ENCODE assay signal across 9 cellular contexts in genomic region chr1:228088586-228089498, GRCh38. TPM values are rescaled to one million over a fixed set of nuclear protein-coding genes. Genes with fewer than 3 reads are reported as not detected.
DNase-seq lines count a peak whose midpoint lies in the region; ATAC-seq and TF ChIP-seq lines count a peak whose summit lies in the region.
"Had no signal": no experiment of that assay in that cellular context is flagged by ENCODE, and none has a peak within 500 bp of the region (broad histone marks: within the 10 kb centered on the region; RNA-seq: fewer than 3 reads in every experiment).

No MANE protein-coding gene starts in this region.

- H3K4me1 Mint-ChIP-seq in activated naive CD4-positive, alpha-beta T cell treated with anti-CD3 and anti-CD28 coated beads, Interleukin-2, amount 50 U/mL, for 24 hours, result peaks cover 86% of the 10 kb centered on the region
- peaks cover 79% of the 10 kb centered on the region for H3K4me1 Mint-ChIP-seq in activated naive CD8-positive, alpha-beta T cell treated with anti-CD3 and anti-CD28 coated beads for 36 hours
- H3K4me1 Mint-ChIP-seq in immature natural killer cell (peaks cover 95 to 96% of the 10 kb centered on the region in 2 donors), type B pancreatic cell (ENCODE audit: unreplicated experiment) (peaks cover 43% of the 10 kb centered on the region)

- peak overlapping the region; percentile 80 for H3K4me3 Mint-ChIP-seq in activated naive CD4-positive, alpha-beta T cell treated with anti-CD3 and anti-CD28 coated beads, Interleukin-2, amount 50 U/mL, for 24 hours
- H3K4me3 Mint-ChIP-seq in activated naive CD8-positive, alpha-beta T cell treated with anti-CD3 and anti-CD28 coated beads for 36 hours, result peak overlapping the region; percentile 43
- H3K4me3 Mint-ChIP-seq in immature natural killer cell (peak overlapping the region; percentile 72 to 91 (median 88)), type B pancreatic cell (peak overlapping the region; percentile 64)

- peak overlapping the region; percentile 35 for H3K27ac Mint-ChIP-seq in activated naive CD4-positive, alpha-beta T cell treated with anti-CD3 and anti-CD28 coated beads, Interleukin-2, amount 50 U/mL, for 24 hours
- H3K27ac Mint-ChIP-seq in activated naive CD8-positive, alpha-beta T cell treated with anti-CD3 and anti-CD28 coated beads for 36 hours, result peak overlapping the region; percentile 90
- peak overlapping the region; percentile 90 to 96 (median 94) for H3K27ac Mint-ChIP-seq in immature natural killer cell
- H3K27ac Mint-ChIP-seq in type B pancreatic cell, result peak overlapping the region; percentile 81

- DNase-seq in activated naive CD4-positive, alpha-beta T cell (lab: John Stamatoyannopoulos, UW), result no peak
- DNase-seq in activated naive CD8-positive, alpha-beta T cell treated with anti-CD3 and anti-CD28 coated beads for 36 hours, result no peak
- DNase-seq in immature natural killer cell (no peak), type B pancreatic cell (ENCODE audit: extremely low spot score, unreplicated experiment) (no peak), globus pallidus (ENCODE audit: low spot score) (no peak), DMS53 treated with DMSO at 0.1 percent for 48 hours (lab: John Stamatoyannopoulos, UW; ENCODE audit: unreplicated experiment) (no peak)
- DNase-seq: activated CD4-positive, alpha-beta T cell treated with anti-CD3 and anti-CD28 coated beads for 1 hour had no signal

- ATAC-seq in HG03135 (IDR thresholded peaks at IDR 0.05; ENCODE audit: unreplicated experiment), result no peak

- TF ChIP-seq CTCF in type B pancreatic cell (conservative IDR thresholded peaks at IDR 0.05), result no peak

- H3K36me3 Mint-ChIP-seq in activated naive CD4-positive, alpha-beta T cell treated with anti-CD3 and anti-CD28 coated beads, Interleukin-2, amount 50 U/mL, for 24 hours, result peaks cover 2% of the 10 kb centered on the region
- H3K36me3 Mint-ChIP-seq in activated naive CD8-positive, alpha-beta T cell treated with anti-CD3 and anti-CD28 coated beads for 36 hours, result peaks cover 72% of the 10 kb centered on the region
- peaks cover 0 to 5% (median 0%) of the 10 kb centered on the region in 3 donors for H3K36me3 Mint-ChIP-seq in immature natural killer cell
- peaks cover 8% of the 10 kb centered on the region for H3K36me3 Mint-ChIP-seq in type B pancreatic cell

- no peaks in the 10 kb centered on the region for H3K27me3 Mint-ChIP-seq in activated naive CD4-positive, alpha-beta T cell treated with anti-CD3 and anti-CD28 coated beads, Interleukin-2, amount 50 U/mL, for 24 hours
- no peaks in the 10 kb centered on the region for H3K27me3 Mint-ChIP-seq in activated naive CD8-positive, alpha-beta T cell treated with anti-CD3 and anti-CD28 coated beads for 36 hours
- H3K27me3 Mint-ChIP-seq in immature natural killer cell (ENCODE audit: low read depth in 3 of 3) (peaks cover 4 to 34% (median 9%) of the 10 kb centered on the region in 3 donors), type B pancreatic cell (no peaks in the 10 kb centered on the region)

- no peaks in the 10 kb centered on the region for H3K9me3 Mint-ChIP-seq in activated naive CD4-positive, alpha-beta T cell treated with anti-CD3 and anti-CD28 coated beads, Interleukin-2, amount 50 U/mL, for 24 hours
- H3K9me3 Mint-ChIP-seq in activated naive CD8-positive, alpha-beta T cell treated with anti-CD3 and anti-CD28 coated beads for 36 hours, result no peaks in the 10 kb centered on the region
- H3K9me3 Mint-ChIP-seq in immature natural killer cell (no peaks in the 10 kb centered on the region), type B pancreatic cell (no peaks in the 10 kb centered on the region)

RNA-seq across cellular contexts. Expression of gene ARF1, which starts 6.3 kb away (rescaled TPM):
- total RNA-seq in activated naive CD8-positive, alpha-beta T cell treated with anti-CD3 and anti-CD28 coated beads for 36 hours, result 100 to 1,000 TPM; 342 to 350 TPM
- polyA plus RNA-seq in immature natural killer cell, result 100 to 1,000 TPM; 533 to 916 (median 674) TPM
- total RNA-seq in type B pancreatic cell (ENCODE audit: low replicate concordance), result 288 and 401 TPM in 2 replicates

RNA-seq across cellular contexts. Expression of gene C1orf35, which starts 14.3 kb away (rescaled TPM):
- total RNA-seq in activated naive CD8-positive, alpha-beta T cell treated with anti-CD3 and anti-CD28 coated beads for 36 hours, result 10 to 100 TPM; 24.4 to 26.1 TPM
- 10 to 100 TPM in 2 of 3 donors, 1 to 10 TPM in 1; 1.8 to 21.7 (median 16.6) TPM for polyA plus RNA-seq in immature natural killer cell
- total RNA-seq in type B pancreatic cell (ENCODE audit: low replicate concordance), result 16.9 and 23.3 TPM in 2 replicates

RNA-seq across cellular contexts. Expression of gene MRPL55, which starts 20.3 kb away (rescaled TPM):
- 10 to 100 TPM; 75.0 to 82.4 TPM for total RNA-seq in activated naive CD8-positive, alpha-beta T cell treated with anti-CD3 and anti-CD28 coated beads for 36 hours
- polyA plus RNA-seq in immature natural killer cell, result 100 to 1,000 TPM; 125 to 230 (median 129) TPM
- 47.4 and 58.8 TPM in 2 replicates for total RNA-seq in type B pancreatic cell (ENCODE audit: low replicate concordance)

RNA-seq across cellular contexts. Expression of gene GUK1, which starts 51.2 kb away (rescaled TPM):
- total RNA-seq in activated naive CD8-positive, alpha-beta T cell treated with anti-CD3 and anti-CD28 coated beads for 36 hours, result 100 to 1,000 TPM; 294 to 304 TPM
- polyA plus RNA-seq in immature natural killer cell, result 100 to 1,000 TPM; 516 to 803 (median 763) TPM
- total RNA-seq in type B pancreatic cell (ENCODE audit: low replicate concordance), result 133 and 174 TPM in 2 replicates

Comparison
In these comparisons a context has a peak if more than half of its experiments do, and no peak if none do; other contexts are left out.
1. H3K27ac Mint-ChIP-seq: peak in every context shown above with its lines; median percentile 94 in immature natural killer cell; 90 in activated naive CD8-positive, alpha-beta T cell treated with anti-CD3 and anti-CD28 coated beads for 36 hours; 81 in type B pancreatic cell; 35 in activated naive CD4-positive, alpha-beta T cell treated with anti-CD3 and anti-CD28 coated beads, Interleukin-2, amount 50 U/mL, for 24 hours.